ENCODE assay signal across 25 cellular contexts in the genomic region with DNA sequence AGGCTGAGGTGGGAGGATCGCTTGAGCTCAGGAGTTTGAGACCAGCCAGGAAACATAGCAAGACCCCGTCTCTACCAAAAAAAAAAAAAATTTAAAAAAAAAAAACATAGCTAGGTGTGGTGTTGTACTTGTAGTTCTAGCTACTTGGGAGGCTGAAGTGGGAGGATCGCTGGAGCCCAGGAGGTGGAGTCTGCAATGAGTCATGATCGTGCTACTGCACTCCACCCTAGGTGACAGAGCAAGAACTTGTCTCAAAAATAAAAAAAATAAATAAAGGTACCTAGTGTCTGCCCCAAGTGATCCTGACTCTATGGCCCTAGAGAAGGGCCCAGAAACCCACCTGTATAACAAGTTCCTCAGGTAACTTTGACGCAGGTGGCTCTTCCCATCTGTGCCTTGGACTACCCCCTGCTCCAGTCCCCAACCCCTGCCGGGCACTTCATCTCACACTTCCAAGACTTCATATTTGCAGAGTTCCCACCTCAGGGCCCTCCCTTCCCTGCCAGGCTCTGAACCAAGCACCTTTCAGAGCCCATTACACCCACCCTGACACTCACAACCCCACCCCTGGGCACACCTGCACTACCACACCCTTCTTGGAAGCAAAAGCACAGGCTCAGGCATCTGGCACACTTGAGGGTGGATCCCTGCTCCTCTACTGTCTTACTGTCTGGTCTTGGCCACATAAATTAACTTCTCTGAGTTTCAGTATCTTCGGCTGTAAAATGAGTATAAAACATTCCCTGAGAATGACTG.
"Had no signal": no experiment of that assay in that cellular context is flagged by ENCODE, and none has a peak within 500 bp of the region (broad histone marks: within the 10 kb centered on the region; RNA-seq: fewer than 3 reads in every experiment).

No MANE protein-coding gene starts in this region.

- H3K27ac ChIP-seq: gastrocnemius medialis, left ventricle myocardium inferior, ovary, skin epidermis, tibial artery had no signal

- H3K27ac Mint-ChIP-seq: activated CD4-positive, alpha-beta T cell treated with anti-CD3 and anti-CD28 coated beads for 36 hours; activated CD8-positive, alpha-beta memory T cell treated with anti-CD3 and anti-CD28 coated beads, Interleukin-2, amount 10 ng/mL, durations not matched to agents 7 days and 5 days; activated CD8-positive, alpha-beta T cell treated with anti-CD3 and anti-CD28 coated beads, Interleukin-2, amount 10 ng/mL, durations not matched to agents 7 days and 5 days; activated naive CD4-positive, alpha-beta T cell treated with anti-CD3 and anti-CD28 coated beads, Interleukin-2, amount 50 U/mL, for 72 hours; activated T-cell treated with anti-CD3 and anti-CD28 coated beads, Interleukin-2, amount 50 U/mL, for 72 hours; progenitor cell of endocrine pancreas; stimulated activated memory B cell treated with anti-CD40 and anti-IgM and Interleukin-4, amounts not matched to agents 10 μg/mL and 1 μg/mL and 100 μg/mL, for 72 hours; stimulated activated naive CD8-positive, alpha-beta T cell treated with anti-CD3 and anti-CD28 coated beads, Interleukin-15, amount 100 ng/mL, for 72 hours; T-cell had no signal

- H3K9me3 Mint-ChIP-seq: activated naive CD4-positive, alpha-beta T cell treated with anti-CD3 and anti-CD28 coated beads, Interleukin-2, amount 50 U/mL, for 72 hours; activated T-cell treated with anti-CD3 and anti-CD28 coated beads, Interleukin-2, amount 50 U/mL, for 72 hours; stimulated activated memory B cell treated with anti-CD40 and anti-IgM and Interleukin-4, amounts not matched to agents 10 μg/mL and 1 μg/mL and 100 μg/mL, for 72 hours; T-cell had no signal

- H3K4me1 Mint-ChIP-seq: activated CD4-positive, alpha-beta T cell treated with anti-CD3 and anti-CD28 coated beads for 36 hours; activated CD8-positive, alpha-beta memory T cell treated with anti-CD3 and anti-CD28 coated beads, Interleukin-2, amount 10 ng/mL, durations not matched to agents 7 days and 5 days; stimulated activated memory B cell treated with anti-CD40 and anti-IgM and Interleukin-4, amounts not matched to agents 10 μg/mL and 1 μg/mL and 100 μg/mL, for 72 hours; stimulated activated naive CD8-positive, alpha-beta T cell treated with anti-CD3 and anti-CD28 coated beads, Interleukin-15, amount 100 ng/mL, for 72 hours; T-cell had no signal

- H3K4me3 ChIP-seq: gastrocnemius medialis, left ventricle myocardium inferior, lung, ovary, skin epidermis, tibial artery had no signal

- ATAC-seq: activated CD4-positive, alpha-beta T cell treated with anti-CD3 and anti-CD28 coated beads for 36 hours; activated CD8-positive, alpha-beta memory T cell treated with anti-CD3 and anti-CD28 coated beads, Interleukin-2, amount 10 ng/mL, durations not matched to agents 7 days and 5 days; activated CD8-positive, alpha-beta T cell treated with anti-CD3 and anti-CD28 coated beads, Interleukin-2, amount 10 ng/mL, durations not matched to agents 7 days and 5 days; activated naive CD4-positive, alpha-beta T cell treated with anti-CD3 and anti-CD28 coated beads, Interleukin-2, amount 50 U/mL, for 72 hours; activated T-cell treated with anti-CD3 and anti-CD28 coated beads, Interleukin-2, amount 50 U/mL, for 72 hours; gastrocnemius medialis; naive thymus-derived CD4-positive, alpha-beta T cell; sciatic nerve; stimulated activated memory B cell treated with anti-CD40 and anti-IgM and Interleukin-4, amounts not matched to agents 10 μg/mL and 1 μg/mL and 100 μg/mL, for 72 hours; stimulated activated naive CD8-positive, alpha-beta T cell treated with anti-CD3 and anti-CD28 coated beads, Interleukin-15, amount 100 ng/mL, for 72 hours; T-cell had no signal

- H3K36me3 Mint-ChIP-seq: activated CD8-positive, alpha-beta memory T cell treated with anti-CD3 and anti-CD28 coated beads, Interleukin-2, amount 10 ng/mL, durations not matched to agents 7 days and 5 days; activated naive CD4-positive, alpha-beta T cell treated with anti-CD3 and anti-CD28 coated beads, Interleukin-2, amount 50 U/mL, for 72 hours; naive thymus-derived CD4-positive, alpha-beta T cell; stimulated activated memory B cell treated with anti-CD40 and anti-IgM and Interleukin-4, amounts not matched to agents 10 μg/mL and 1 μg/mL and 100 μg/mL, for 72 hours; T-cell had no signal

- DNase-seq: activated CD4-positive, alpha-beta T cell treated with anti-CD3 and anti-CD28 coated beads for 36 hours; activated CD4-positive, CD25-positive, alpha-beta regulatory T cell; activated CD8-positive, alpha-beta memory T cell treated with anti-CD3 and anti-CD28 coated beads, Interleukin-2, amount 10 ng/mL, durations not matched to agents 7 days and 5 days; activated CD8-positive, alpha-beta T cell treated with anti-CD3 and anti-CD28 coated beads, Interleukin-2, amount 10 ng/mL, durations not matched to agents 7 days and 5 days; activated naive CD4-positive, alpha-beta T cell; activated T-cell treated with anti-CD3 and anti-CD28 coated beads, Interleukin-2, amount 50 U/mL, for 72 hours; anterior cingulate cortex; effector memory CD4-positive, alpha-beta T cell; gastrocnemius medialis; glutamatergic neuron; left ventricle myocardium inferior; naive thymus-derived CD4-positive, alpha-beta T cell; ovary; stimulated activated CD4-positive, alpha-beta T cell treated with anti-CD3 and anti-CD28 coated beads, Interleukin-12 subunit alpha, Interleukin-12 subunit beta, amount 100 ng/mL, for 4 hours; stimulated activated CD4-positive, alpha-beta T cell treated with anti-CD3 and anti-CD28 coated beads, Interleukin-4, amount 100 ng/mL, for 24 hours; stimulated activated CD8-positive, alpha-beta memory T cell treated with anti-CD3 and anti-CD28 coated beads, Interleukin-4, amount 100 ng/mL, for 48 hours; stimulated activated naive CD8-positive, alpha-beta T cell treated with anti-CD3 and anti-CD28 coated beads, Interleukin-15, amount 100 ng/mL, for 72 hours; T-cell; tibial artery had no signal

- H3K4me1 ChIP-seq: gastrocnemius medialis, left ventricle myocardium inferior, tibial artery had no signal

- H3K4me3 Mint-ChIP-seq: activated CD4-positive, alpha-beta T cell treated with anti-CD3 and anti-CD28 coated beads for 36 hours; activated CD8-positive, alpha-beta memory T cell treated with anti-CD3 and anti-CD28 coated beads, Interleukin-2, amount 10 ng/mL, durations not matched to agents 7 days and 5 days; activated CD8-positive, alpha-beta T cell treated with anti-CD3 and anti-CD28 coated beads, Interleukin-2, amount 10 ng/mL, durations not matched to agents 7 days and 5 days; activated T-cell treated with anti-CD3 and anti-CD28 coated beads, Interleukin-2, amount 50 U/mL, for 72 hours; naive thymus-derived CD4-positive, alpha-beta T cell; stimulated activated memory B cell treated with anti-CD40 and anti-IgM and Interleukin-4, amounts not matched to agents 10 μg/mL and 1 μg/mL and 100 μg/mL, for 72 hours; stimulated activated naive CD8-positive, alpha-beta T cell treated with anti-CD3 and anti-CD28 coated beads, Interleukin-15, amount 100 ng/mL, for 72 hours; T-cell had no signal

- H3K36me3 ChIP-seq: gastrocnemius medialis, left ventricle myocardium inferior, ovary, tibial artery had no signal

- H3K27me3 ChIP-seq: ovary had no signal

- H3K9me3 ChIP-seq: gastrocnemius medialis, ovary had no signal
